30 cellular contexts compared by ENCODE assay signal in the genomic region with DNA sequence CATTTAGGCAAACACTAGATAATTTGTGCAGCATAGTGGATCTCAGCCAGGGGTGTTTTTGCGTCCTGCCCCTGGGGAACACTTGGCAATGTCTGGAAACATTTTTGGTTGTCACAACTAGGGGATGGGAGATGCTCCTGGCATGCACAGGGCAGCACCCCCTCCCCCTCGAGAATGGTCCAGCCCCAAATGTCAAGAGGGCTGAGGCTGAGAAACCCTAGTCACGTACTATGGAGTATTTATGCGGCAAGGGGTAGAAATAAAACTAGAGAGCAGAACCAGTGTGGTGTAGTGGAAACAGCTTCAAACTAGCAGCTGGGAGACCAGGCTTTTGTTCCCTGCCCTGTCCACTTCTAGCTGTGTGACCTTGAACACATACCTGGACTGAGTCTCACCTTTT. TPM values are rescaled to one million over a fixed set of nuclear protein-coding genes. Genes with fewer than 3 reads are reported as not detected.
DNase-seq lines count a peak whose midpoint lies in the region; ATAC-seq and TF ChIP-seq lines count a peak whose summit lies in the region.
"Had no signal": no experiment of that assay in that cellular context is flagged by ENCODE, and none has a peak within 500 bp of the region (broad histone marks: within the 10 kb centered on the region; RNA-seq: fewer than 3 reads in every experiment).

No MANE protein-coding gene starts in this region.

- peaks cover 48% of the 10 kb centered on the region for H3K4me1 Mint-ChIP-seq in activated CD8-positive, alpha-beta T cell treated with anti-CD3 and anti-CD28 coated beads for 36 hours (ENCODE audit: low read depth)
- H3K4me1 Mint-ChIP-seq in activated CD8-positive, alpha-beta T cell treated with anti-CD3 and anti-CD28 coated beads, Interleukin-2, amount 10 ng/mL, durations not matched to agents 7 days and 5 days (ENCODE audit: low read depth): peaks cover 25% of the 10 kb centered on the region
- H3K4me1 Mint-ChIP-seq in activated B cell treated with CpG ODN at 0.5 μM for 24 hours: peaks cover 78% of the 10 kb centered on the region

- peaks cover 17% of the 10 kb centered on the region for H3K79me1 ChIP-seq in mesenchymal stem cell (replicated peaks; ENCODE audit: low read length, poor library complexity, severe bottlenecking)

- H3K9me3 ChIP-seq in neutrophil (no peaks in the 10 kb centered on the region), transverse colon (no peaks in the 10 kb centered on the region), mesenchymal stem cell (ENCODE audit: control insufficient read depth, low read length) (no peaks in the 10 kb centered on the region)
- H3K9me3 ChIP-seq: breast epithelium, heart left ventricle had no signal

- H3K4me2 ChIP-seq in mesenchymal stem cell (ENCODE audit: low read length, poor library complexity, severe bottlenecking): no peak overlapping the region

- H3K4me3 ChIP-seq in neutrophil (ENCODE audit: low read depth in 1 of 2, low read length in 1 of 2) (no peak overlapping the region), transverse colon (no peak overlapping the region), mesenchymal stem cell (ENCODE audit: insufficient read depth in 1 of 2, low read depth in 1 of 2, low read length in 2 of 2) (no peak overlapping the region)
- H3K4me3 ChIP-seq: breast epithelium, GM23248, heart left ventricle, skin epidermis had no signal

- in situ Hi-C loops in transverse colon (cut with MboI; ENCODE audit: low pct_ligation_motif_present in 1 of 4, low pct_unique_long_range_greater_than_20kb in 1 of 4, low sequenced_read_pairs in 3 of 4): loop anchor here (5.0 to 25.0 kb wide), 3 partner anchors 121 to 231 kb away; no protein-coding TSS in a partner anchor

- no peak for TF ChIP-seq EP300 in transverse colon (IDR thresholded peaks at IDR 0.05; ENCODE audit: low read depth)

- H3K4me3 Mint-ChIP-seq in activated CD8-positive, alpha-beta T cell treated with anti-CD3 and anti-CD28 coated beads for 36 hours: no peak overlapping the region
- no peak overlapping the region for H3K4me3 Mint-ChIP-seq in activated CD8-positive, alpha-beta T cell treated with anti-CD3 and anti-CD28 coated beads, Interleukin-2, amount 10 ng/mL, durations not matched to agents 7 days and 5 days
- peak overlapping the region; percentile 65 for H3K4me3 Mint-ChIP-seq in activated B cell treated with CpG ODN at 0.5 μM for 24 hours
- H3K4me3 Mint-ChIP-seq: activated CD4-positive, alpha-beta T cell treated with anti-CD3 and anti-CD28 coated beads, Interleukin-2, amount 10 ng/mL, durations not matched to agents 7 days and 5 days; activated CD8-positive, alpha-beta memory T cell treated with anti-CD3 and anti-CD28 coated beads, Interleukin-2, amount 10 ng/mL, durations not matched to agents 7 days and 5 days; activated naive CD4-positive, alpha-beta T cell treated with anti-CD3 and anti-CD28 coated beads, Interleukin-2, amount 10 ng/mL, durations not matched to agents 7 days and 5 days; CD8-positive, alpha-beta memory T cell had no signal

- H3K27me3 Mint-ChIP-seq in activated CD8-positive, alpha-beta T cell treated with anti-CD3 and anti-CD28 coated beads for 36 hours: no peaks in the 10 kb centered on the region
- H3K27me3 Mint-ChIP-seq in activated CD8-positive, alpha-beta T cell treated with anti-CD3 and anti-CD28 coated beads, Interleukin-2, amount 10 ng/mL, durations not matched to agents 7 days and 5 days (ENCODE audit: low read depth): no peaks in the 10 kb centered on the region
- no peaks in the 10 kb centered on the region for H3K27me3 Mint-ChIP-seq in activated B cell treated with CpG ODN at 0.5 μM for 24 hours
- H3K27me3 Mint-ChIP-seq: activated CD4-positive, alpha-beta T cell treated with anti-CD3 and anti-CD28 coated beads, Interleukin-2, amount 10 ng/mL, durations not matched to agents 7 days and 5 days; activated CD8-positive, alpha-beta memory T cell treated with anti-CD3 and anti-CD28 coated beads, Interleukin-2, amount 10 ng/mL, durations not matched to agents 7 days and 5 days; activated naive CD4-positive, alpha-beta T cell treated with anti-CD3 and anti-CD28 coated beads, Interleukin-2, amount 10 ng/mL, durations not matched to agents 7 days and 5 days; CD8-positive, alpha-beta memory T cell had no signal

- no peak overlapping the region for H2BK120ac ChIP-seq in mesenchymal stem cell (ENCODE audit: low read depth, low read length)

- no peak for TF ChIP-seq POLR2A in transverse colon (IDR thresholded peaks at IDR 0.05)

- H3K27ac ChIP-seq in neutrophil (peak overlapping the region; percentile 46), transverse colon (peak overlapping the region in 3 of 4 donors; percentile 29 to 42 (median 36)), mesenchymal stem cell (ENCODE audit: low read length, poor library complexity, severe bottlenecking) (no peak overlapping the region)
- H3K27ac ChIP-seq: 22Rv1, breast epithelium, GM23248, VCaP had no signal

- peak overlapping the region; percentile 59 for H3K27ac Mint-ChIP-seq in activated CD8-positive, alpha-beta T cell treated with anti-CD3 and anti-CD28 coated beads for 36 hours
- no peak overlapping the region for H3K27ac Mint-ChIP-seq in activated CD8-positive, alpha-beta T cell treated with anti-CD3 and anti-CD28 coated beads, Interleukin-2, amount 10 ng/mL, durations not matched to agents 7 days and 5 days
- peak overlapping the region; percentile 89 for H3K27ac Mint-ChIP-seq in activated B cell treated with CpG ODN at 0.5 μM for 24 hours
- H3K27ac Mint-ChIP-seq: activated CD4-positive, alpha-beta T cell treated with anti-CD3 and anti-CD28 coated beads, Interleukin-2, amount 10 ng/mL, durations not matched to agents 7 days and 5 days; activated naive CD4-positive, alpha-beta T cell treated with anti-CD3 and anti-CD28 coated beads, Interleukin-2, amount 10 ng/mL, durations not matched to agents 7 days and 5 days had no signal

- no peak overlapping the region for H3K18ac ChIP-seq in mesenchymal stem cell (ENCODE audit: low read depth in 1 of 2, low read length in 2 of 2)

- 87% methylated on average over 4 of the region's 4 CpGs; no CpG with 5 or more reads in 1 of the 2 donors for WGBS in transverse colon (ENCODE audit: low coverage in 1 of 2), 2 donors
- WGBS in mesenchymal stem cell: 95% methylated on average over 4 of the region's 4 CpGs

- CTCF ChIA-PET in activated CD8-positive, alpha-beta T cell treated with anti-CD3 and anti-CD28 coated beads for 36 hours (lab: Charles Lee): interaction anchor here (0.7 to 11.7 kb wide), 25 partner anchors 13 to 232 kb away, joined by 3 to 244 read pairs (median 5); no protein-coding TSS in a partner anchor
- CTCF ChIA-PET in activated CD8-positive, alpha-beta T cell treated with anti-CD3 and anti-CD28 coated beads, Interleukin-2, amount 10 ng/mL, durations not matched to agents 7 days and 5 days (lab: Charles Lee): interaction anchor here (0.7 to 5.5 kb wide), 16 partner anchors 8 to 243 kb away, joined by 3 to 70 read pairs (median 6); no protein-coding TSS in a partner anchor
- CTCF ChIA-PET in activated B cell treated with CpG ODN at 0.5 μM for 24 hours (lab: Charles Lee): interaction anchor here (1.0 to 5.5 kb wide), 24 partner anchors 8 to 246 kb away, joined by 3 to 73 read pairs (median 8); partner anchors contain the start of gene CLCN4

- H3K23ac ChIP-seq in mesenchymal stem cell (ENCODE audit: low read length in 2 of 2): no peak overlapping the region

- no peak overlapping the region for H3K14ac ChIP-seq in mesenchymal stem cell (ENCODE audit: low read length in 2 of 2)

- no peak for DNase-seq in activated CD8-positive, alpha-beta T cell treated with anti-CD3 and anti-CD28 coated beads for 36 hours
- no peak for DNase-seq in activated CD8-positive, alpha-beta T cell treated with anti-CD3 and anti-CD28 coated beads, Interleukin-2, amount 10 ng/mL, durations not matched to agents 7 days and 5 days
- DNase-seq in activated B cell treated with CpG ODN at 0.5 μM for 24 hours (no peak), transverse colon (no peak), mesenchymal stem cell (no peak), cortex of kidney (lab: John Stamatoyannopoulos, UW) (no peak), NCI-H345 treated with DMSO at 0.1 percent for 48 hours (lab: John Stamatoyannopoulos, UW; ENCODE audit: unreplicated experiment) (no peak)
- DNase-seq: activated CD4-positive, alpha-beta T cell treated with anti-CD3 and anti-CD28 coated beads, Interleukin-2, amount 10 ng/mL, durations not matched to agents 7 days and 5 days; activated CD8-positive, alpha-beta memory T cell treated with anti-CD3 and anti-CD28 coated beads, Interleukin-2, amount 10 ng/mL, durations not matched to agents 7 days and 5 days; activated naive CD4-positive, alpha-beta T cell treated with anti-CD3 and anti-CD28 coated beads, Interleukin-2, amount 10 ng/mL, durations not matched to agents 7 days and 5 days; activated T-cell treated with anti-CD3 and anti-CD28 coated beads, Interleukin-2, amount 50 U/mL, for 48 hours; CD8-positive, alpha-beta memory T cell; DMS 273 treated with DMSO at 0.1 percent for 48 hours; effector memory CD4-positive, alpha-beta T cell; foreskin fibroblast; GM23248; heart left ventricle; left cardiac atrium; NCI-H1436; NCI-H510A; NK-92 treated with Interleukin-12 subunit alpha and Interleukin-12 subunit beta, amount 100 ng/mL, for 24 hours; SHP77 treated with DMSO at 0.1 percent for 48 hours; T-helper 9 cell had no signal

- H3K9me3 Mint-ChIP-seq in activated CD8-positive, alpha-beta T cell treated with anti-CD3 and anti-CD28 coated beads for 36 hours: no peaks in the 10 kb centered on the region
- H3K9me3 Mint-ChIP-seq in activated CD8-positive, alpha-beta T cell treated with anti-CD3 and anti-CD28 coated beads, Interleukin-2, amount 10 ng/mL, durations not matched to agents 7 days and 5 days (ENCODE audit: insufficient read depth): no peaks in the 10 kb centered on the region
- H3K9me3 Mint-ChIP-seq in activated B cell treated with CpG ODN at 0.5 μM for 24 hours: no peaks in the 10 kb centered on the region
- H3K9me3 Mint-ChIP-seq: activated CD4-positive, alpha-beta T cell treated with anti-CD3 and anti-CD28 coated beads, Interleukin-2, amount 10 ng/mL, durations not matched to agents 7 days and 5 days; activated naive CD4-positive, alpha-beta T cell treated with anti-CD3 and anti-CD28 coated beads, Interleukin-2, amount 10 ng/mL, durations not matched to agents 7 days and 5 days; CD8-positive, alpha-beta memory T cell had no signal

- POLR2A ChIA-PET in activated CD8-positive, alpha-beta T cell treated with anti-CD3 and anti-CD28 coated beads for 36 hours (lab: Charles Lee): interaction anchor here (1.3 to 2.1 kb wide), 3 partner anchors 106 to 128 kb away, joined by 3 to 5 read pairs (median 3); no protein-coding TSS in a partner anchor
- POLR2A ChIA-PET in activated CD8-positive, alpha-beta T cell treated with anti-CD3 and anti-CD28 coated beads, Interleukin-2, amount 10 ng/mL, durations not matched to agents 7 days and 5 days (lab: Charles Lee): interaction anchor here (1.6 kb wide), 1 partner anchor 107 kb away, joined by 4 read pairs; no protein-coding TSS in a partner anchor
- POLR2A ChIA-PET in activated B cell treated with CpG ODN at 0.5 μM for 24 hours (lab: Charles Lee): interaction anchor here (0.6 to 15.0 kb wide), 15 partner anchors 11 to 234 kb away, joined by 3 to 229 read pairs (median 8); partner anchors contain the start of gene CLCN4

- no peak overlapping the region for H3K9ac ChIP-seq in mesenchymal stem cell (ENCODE audit: low read length)
- H3K9ac ChIP-seq: GM23248, KMS-11 had no signal

- no peak overlapping the region for H3K4ac ChIP-seq in mesenchymal stem cell (ENCODE audit: low read depth in 1 of 2, low read length in 2 of 2)

- no peak overlapping the region for H2BK12ac ChIP-seq in mesenchymal stem cell (ENCODE audit: low read length in 2 of 2)

- peaks cover 11% of the 10 kb centered on the region for H3K36me3 Mint-ChIP-seq in activated CD8-positive, alpha-beta T cell treated with anti-CD3 and anti-CD28 coated beads for 36 hours (ENCODE audit: low read depth)
- H3K36me3 Mint-ChIP-seq in activated CD8-positive, alpha-beta T cell treated with anti-CD3 and anti-CD28 coated beads, Interleukin-2, amount 10 ng/mL, durations not matched to agents 7 days and 5 days (ENCODE audit: low read depth): peaks cover 39% of the 10 kb centered on the region
- H3K36me3 Mint-ChIP-seq in activated B cell treated with CpG ODN at 0.5 μM for 24 hours (ENCODE audit: low read depth): peaks cover 24% of the 10 kb centered on the region

- H2AFZ ChIP-seq in mesenchymal stem cell (ENCODE audit: low read depth, low read length): no peak overlapping the region
- H2AFZ ChIP-seq: GM23248 had no signal

- no peak overlapping the region for H2BK15ac ChIP-seq in mesenchymal stem cell (ENCODE audit: low read depth, poor library complexity, severe bottlenecking)

- intact Hi-C loops in activated CD8-positive, alpha-beta T cell treated with anti-CD3 and anti-CD28 coated beads for 36 hours (cut with micrococcal nuclease): loop anchor here (2.0 to 5.0 kb wide), 5 partner anchors 36 to 246 kb away; no protein-coding TSS in a partner anchor
- intact Hi-C loops in activated B cell treated with CpG ODN at 0.5 μM for 24 hours (cut with micrococcal nuclease): loop anchor here (1.0 to 5.0 kb wide), 6 partner anchors 20 to 1376 kb away; no protein-coding TSS in a partner anchor
- intact Hi-C loops in transverse colon (cut with DNase I; ENCODE audit: low total_unique reads): loop anchor here (1.0 kb wide), 1 partner anchor 122 kb away; no protein-coding TSS in a partner anchor

- H4K91ac ChIP-seq in mesenchymal stem cell (ENCODE audit: low read length): no peak overlapping the region

- no peak for TF ChIP-seq CTCF in activated CD8-positive, alpha-beta T cell treated with anti-CD3 and anti-CD28 coated beads for 36 hours (IDR thresholded peaks at IDR 0.05)
- no peak for TF ChIP-seq CTCF in activated B cell treated with CpG ODN at 0.5 μM for 24 hours (IDR thresholded peaks at IDR 0.05)
- no peak for TF ChIP-seq CTCF in neutrophil (IDR thresholded peaks at IDR 0.05)
- no peak for TF ChIP-seq CTCF in transverse colon (IDR thresholded peaks at IDR 0.05)

- H3K36me3 ChIP-seq in neutrophil (peaks cover 29% of the 10 kb centered on the region), transverse colon (no peaks in the 10 kb centered on the region), mesenchymal stem cell (ENCODE audit: control insufficient read depth in 1 of 2, insufficient read depth in 2 of 2, low read depth in 1 of 2, low read length in 2 of 2) (peaks cover 22 to 32% of the 10 kb centered on the region in 2 experiments)
- H3K36me3 ChIP-seq: breast epithelium had no signal

- H2AK5ac ChIP-seq in mesenchymal stem cell (ENCODE audit: low read length, severe bottlenecking): no peak overlapping the region

- H4K8ac ChIP-seq in mesenchymal stem cell (ENCODE audit: low read length): no peak overlapping the region

- no peak for ATAC-seq in activated CD8-positive, alpha-beta T cell treated with anti-CD3 and anti-CD28 coated beads for 36 hours
- ATAC-seq in activated CD8-positive, alpha-beta T cell treated with anti-CD3 and anti-CD28 coated beads, Interleukin-2, amount 10 ng/mL, durations not matched to agents 7 days and 5 days: no peak
- ATAC-seq in activated B cell treated with CpG ODN at 0.5 μM for 24 hours (ENCODE audit: low read depth): peak; percentile 28
- ATAC-seq: Panc1 had no signal

- no peaks in the 10 kb centered on the region for H3K27me3 ChIP-seq in neutrophil
- no peaks in the 10 kb centered on the region for H3K27me3 ChIP-seq in transverse colon
- H3K27me3 ChIP-seq in mesenchymal stem cell (ENCODE audit: control insufficient read depth in 1 of 2, insufficient read depth in 1 of 2, low read length in 2 of 2): no peaks in the 10 kb centered on the region
- H3K27me3 ChIP-seq: heart left ventricle had no signal

- H3K4me1 ChIP-seq in neutrophil (ENCODE audit: control insufficient read depth in 1 of 2, insufficient read depth in 1 of 2, low read depth in 1 of 2, low read length in 1 of 2) (peaks cover 35% of the 10 kb centered on the region in 2 experiments), transverse colon (no peaks in the 10 kb centered on the region), mesenchymal stem cell (ENCODE audit: control insufficient read depth, insufficient read depth, low read depth, low read length) (no peaks in the 10 kb centered on the region)
- H3K4me1 ChIP-seq: breast epithelium had no signal

- no peak overlapping the region for H2BK5ac ChIP-seq in mesenchymal stem cell (ENCODE audit: low read depth, low read length, poor library complexity, severe bottlenecking)

RNA-seq across cellular contexts. Expression of gene CLCN4, which starts 38.2 kb away (rescaled TPM):
- total RNA-seq in activated CD8-positive, alpha-beta T cell treated with anti-CD3 and anti-CD28 coated beads for 36 hours: not detected
- not detected for total RNA-seq in activated CD8-positive, alpha-beta T cell treated with anti-CD3 and anti-CD28 coated beads, Interleukin-2, amount 10 ng/mL, durations not matched to agents 7 days and 5 days
- total RNA-seq in activated B cell treated with CpG ODN at 0.5 μM for 24 hours: 3.4 and 4.7 TPM in 2 replicates
- total RNA-seq in transverse colon: 1 to 10 TPM in 1 of 4 donors, under 1 TPM in 1, not detected in 2; 0.79 to 1.1 TPM
- 3.0 TPM for polyA plus RNA-seq in mesenchymal stem cell (2013, experiment 1 of 2)
- polyA plus RNA-seq in mesenchymal stem cell (2013, experiment 2 of 2): 3.0 TPM
- total RNA-seq: activated CD4-positive, alpha-beta T cell treated with anti-CD3 and anti-CD28 coated beads, Interleukin-2, amount 10 ng/mL, durations not matched to agents 7 days and 5 days had no signal
- polyA plus RNA-seq: CD8-positive, alpha-beta memory T cell had no signal
